Comparison of ENCODE assay signal across 8 cellular contexts in genomic region chr21:21003701-21004100, GRCh38. TPM values are rescaled to one million over a fixed set of nuclear protein-coding genes. Genes with fewer than 3 reads are reported as not detected.
DNase-seq lines count a peak whose midpoint lies in the region; ATAC-seq and TF ChIP-seq lines count a peak whose summit lies in the region.

No MANE protein-coding gene starts in this region.

- H3K36me3 ChIP-seq in tibial artery = no peaks in the 10 kb centered on the region

- TF ChIP-seq CTCF in tibial artery (IDR thresholded peaks at IDR 0.05) = no peak

- H3K9me3 ChIP-seq in tibial artery = no peaks in the 10 kb centered on the region

- H3K27ac ChIP-seq in tibial artery = no peak overlapping the region

- ATAC-seq in HG03196 (IDR thresholded peaks at IDR 0.05; ENCODE audit: unreplicated experiment) = no peak

- peaks cover 0 to 5% (median 1%) of the 10 kb centered on the region in 4 donors for H3K4me1 ChIP-seq in tibial artery

- intact Hi-C loops in tibial artery (cut with DNase I; ENCODE audit: low total_unique reads) = no loop called here

- DNase-seq in DMS 273 treated with DMSO at 0.1 percent for 48 hours (lab: John Stamatoyannopoulos, UW) (peak; percentile 30), Kasumi-1 (lab: John Stamatoyannopoulos, UW) (peak; percentile 61 to 79), SK-N-DZ (ENCODE audit: low spot score) (peak; percentile 35), iPS-NIHi11 (ENCODE audit: low spot score) (peak; percentile 30), tibial artery (no peak), amygdala (lab: John Stamatoyannopoulos, UW) (no peak), HPDE6-E6E7 (ENCODE audit: extremely low spot score) (no peak)

- no peaks in the 10 kb centered on the region for H3K27me3 ChIP-seq in tibial artery

- no peak overlapping the region for H3K4me3 ChIP-seq in tibial artery

RNA-seq across cellular contexts. Expression of gene NCAM2, which starts 5.5 kb away (rescaled TPM):
- 5.5 and 8.6 TPM in 2 replicates for polyA plus RNA-seq in SK-N-DZ (2014; cell fraction: cytosol; rRNA removed)
- 3.0 TPM in 2 replicates for polyA plus RNA-seq in SK-N-DZ (2014; cell fraction: nucleus; rRNA removed)

Comparison
In these comparisons a context has a peak if more than half of its experiments do, and no peak if none do; other contexts are left out.
1. DNase-seq: peak in DMS 273 treated with DMSO at 0.1 percent for 48 hours (single experiment), Kasumi-1 (2 of 2), SK-N-DZ (single experiment) and iPS-NIHi11 (single experiment); none in tibial artery (0 of 2), amygdala (0 of 56) and HPDE6-E6E7 (single experiment).